10 cellular contexts compared by ENCODE assay signal in genomic region chr1:229127301-229127700, GRCh38.
DNase-seq lines count a peak whose midpoint lies in the region; ATAC-seq and TF ChIP-seq lines count a peak whose summit lies in the region.
"Had no signal": no experiment of that assay in that cellular context is flagged by ENCODE, and none has a peak within 500 bp of the region (broad histone marks: within the 10 kb centered on the region; RNA-seq: fewer than 3 reads in every experiment).

No MANE protein-coding gene starts in this region.

- no peaks in the 10 kb centered on the region for H3K36me3 Mint-ChIP-seq in CD8-positive, alpha-beta T cell
- no peaks in the 10 kb centered on the region for H3K36me3 Mint-ChIP-seq in immature natural killer cell

- no peaks in the 10 kb centered on the region for H3K9me3 ChIP-seq in CD8-positive, alpha-beta T cell (ENCODE audit: low read length)

- no peak overlapping the region for H3K27ac ChIP-seq in CD8-positive, alpha-beta T cell (ENCODE audit: low read depth, low read length)

- no peaks in the 10 kb centered on the region for H3K27me3 Mint-ChIP-seq in CD8-positive, alpha-beta T cell (ENCODE audit: low read depth)
- peaks cover 4 to 10% (median 6%) of the 10 kb centered on the region in 3 donors for H3K27me3 Mint-ChIP-seq in immature natural killer cell (ENCODE audit: low read depth in 3 of 3)

- TF ChIP-seq CTCF in CD8-positive, alpha-beta T cell (IDR thresholded peaks at IDR 0.05), result no peak

- no peak overlapping the region for H3K4me3 Mint-ChIP-seq in CD8-positive, alpha-beta T cell
- H3K4me3 Mint-ChIP-seq in immature natural killer cell, result peak overlapping the region in 3 of 5 donors; percentile 1 to 65 (median 18)

- DNase-seq in CD8-positive, alpha-beta T cell, result no peak
- DNase-seq in SKM-1 treated with dmso at 0.1 percent for 144 hours (lab: John Stamatoyannopoulos, UW; ENCODE audit: unreplicated experiment), result peak; percentile 78
- DNase-seq in immature natural killer cell, result peak; percentile 40 to 44 (median 44)
- DNase-seq in NCI-H2107 treated with DMSO at 0.1 percent for 48 hours (lab: John Stamatoyannopoulos, UW; ENCODE audit: unreplicated experiment), result no peak
- no peak for DNase-seq in RKO (ENCODE audit: low spot score)
- no peak for DNase-seq in mucosa of gallbladder (ENCODE audit: low spot score)
- DNase-seq in kidney glomerular epithelial cell (lab: John Stamatoyannopoulos, UW), result no peak
- DNase-seq: NCI-H1092 had no signal

- peaks cover 54% of the 10 kb centered on the region for H3K4me1 Mint-ChIP-seq in CD8-positive, alpha-beta T cell (ENCODE audit: low read depth)
- H3K4me1 Mint-ChIP-seq in immature natural killer cell, result peaks cover 54 to 59% of the 10 kb centered on the region in 2 donors

- POLR2A ChIA-PET in CD8-positive, alpha-beta T cell (lab: Charles Lee), result no interaction called here

- no peak overlapping the region for H3K4me3 ChIP-seq in CD8-positive, alpha-beta T cell (ENCODE audit: low read depth, low read length)

- ATAC-seq in CD8-positive, alpha-beta T cell, result no peak
- peak; percentile 86 for ATAC-seq in GM21529 (IDR thresholded peaks at IDR 0.05; ENCODE audit: unreplicated experiment)
- ATAC-seq: HCT116 had no signal

- no peaks in the 10 kb centered on the region for H3K27me3 ChIP-seq in CD8-positive, alpha-beta T cell (ENCODE audit: insufficient read depth, low read length)

- peaks cover 41% of the 10 kb centered on the region for H3K4me1 ChIP-seq in CD8-positive, alpha-beta T cell (ENCODE audit: insufficient read depth, low read length)

- intact Hi-C loops in CD8-positive, alpha-beta T cell (cut with DNase I, micrococcal nuclease), result no loop called here

- no peaks in the 10 kb centered on the region for H3K36me3 ChIP-seq in CD8-positive, alpha-beta T cell (ENCODE audit: insufficient read depth, low read length)

- CTCF ChIA-PET in CD8-positive, alpha-beta T cell (lab: Charles Lee), result interaction anchor here (1.0 kb wide), 1 partner anchor 283 kb away, joined by 3 read pairs; no protein-coding TSS in a partner anchor

- H3K9me3 Mint-ChIP-seq in CD8-positive, alpha-beta T cell, result no peaks in the 10 kb centered on the region
- no peaks in the 10 kb centered on the region for H3K9me3 Mint-ChIP-seq in immature natural killer cell

- H3K27ac Mint-ChIP-seq in CD8-positive, alpha-beta T cell, result peak overlapping the region; percentile 24
- H3K27ac Mint-ChIP-seq in immature natural killer cell, result peak overlapping the region in 1 of 6 donors; percentile 9

Comparison
In these comparisons a context has a peak if more than half of its experiments do, and no peak if none do; other contexts are left out.
1. DNase-seq: peak in SKM-1 treated with dmso at 0.1 percent for 144 hours (single experiment) and immature natural killer cell (3 of 3); none in CD8-positive, alpha-beta T cell (0 of 7), NCI-H2107 treated with DMSO at 0.1 percent for 48 hours (single experiment), RKO (single experiment), mucosa of gallbladder (single experiment) and kidney glomerular epithelial cell (single experiment).